In genomic region chr19:37654118-37654517, GRCh38 we compare ENCODE assay signal across 8 cellular contexts. TPM values are rescaled to one million over a fixed set of nuclear protein-coding genes. Genes with fewer than 3 reads are reported as not detected.
A peak's percentile ranks its signal among the peaks of the same experiment; 100 is the strongest.
DNase-seq lines count a peak whose midpoint lies in the region; ATAC-seq, FAIRE-seq and TF ChIP-seq lines count a peak whose summit lies in the region.

No MANE protein-coding gene starts in this region.

- H3K36me3 Mint-ChIP-seq in activated T-cell treated with anti-CD3 and anti-CD28 coated beads, Interleukin-2, amount 50 U/mL, for 4 hours (ENCODE audit: insufficient read depth) = peaks cover 13% of the 10 kb centered on the region
- H3K36me3 Mint-ChIP-seq in activated T-helper 17 cell treated with anti-CD3 and anti-CD28 coated beads, Interleukin-2, amount 50 U/mL, for 72 hours (ENCODE audit: low read depth) = peaks cover 34% of the 10 kb centered on the region

- DNase-seq in activated T-cell treated with anti-CD3 and anti-CD28 coated beads, Interleukin-2, amount 50 U/mL, for 4 hours = no peak
- no peak for DNase-seq in activated T-cell treated with anti-CD3 and anti-CD28 coated beads, Interleukin-2, amount 50 U/mL, for 48 hours
- no peak for DNase-seq in kidney
- no peak for DNase-seq in tibial nerve (ENCODE audit: low spot score in 2 of 2)
- DNase-seq in NCI-H446 (lab: John Stamatoyannopoulos, UW) = no peak
- DNase-seq in NCI-H1092 treated with DMSO at 0.1 percent for 48 hours (lab: John Stamatoyannopoulos, UW) = no peak

- H3K4me1 ChIP-seq in kidney (ENCODE audit: control insufficient read depth in 1 of 2, insufficient read depth in 1 of 2, low read depth in 1 of 2, low read length in 2 of 2) (peaks cover 2 to 4% of the 10 kb centered on the region in 2 donors), tibial nerve (peaks cover 0 to 31% (median 11%) of the 10 kb centered on the region in 4 donors)

- H3K4me1 Mint-ChIP-seq in activated T-cell treated with anti-CD3 and anti-CD28 coated beads, Interleukin-2, amount 50 U/mL, for 4 hours (ENCODE audit: low read depth) = peaks cover 33% of the 10 kb centered on the region
- H3K4me1 Mint-ChIP-seq in activated T-helper 17 cell treated with anti-CD3 and anti-CD28 coated beads, Interleukin-2, amount 50 U/mL, for 72 hours = peaks cover 24% of the 10 kb centered on the region

- peak overlapping the region; percentile 71 to 80 for H3K9ac ChIP-seq in kidney (ENCODE audit: low read length in 2 of 2)

- no peak for TF ChIP-seq CTCF in kidney (IDR thresholded peaks at IDR 0.05; ENCODE audit: borderline replicate concordance, extremely low read depth, insufficient read depth)
- no peak for TF ChIP-seq CTCF in tibial nerve (IDR thresholded peaks at IDR 0.05)

- no peak for TF ChIP-seq POLR2A in tibial nerve (IDR thresholded peaks at IDR 0.05)

- intact Hi-C loops in kidney (cut with DNase I) = no loop called here

- no peak for ATAC-seq in activated T-cell treated with anti-CD3 and anti-CD28 coated beads, Interleukin-2, amount 50 U/mL, for 4 hours
- no peak for ATAC-seq in activated T-helper 17 cell treated with anti-CD3 and anti-CD28 coated beads, Interleukin-2, amount 50 U/mL, for 72 hours (replicated peaks)
- no peak for ATAC-seq in GM18520 (IDR thresholded peaks at IDR 0.05; ENCODE audit: unreplicated experiment)

- peak overlapping the region; percentile 95 for H3K4me3 Mint-ChIP-seq in activated T-cell treated with anti-CD3 and anti-CD28 coated beads, Interleukin-2, amount 50 U/mL, for 4 hours
- peak overlapping the region; percentile 88 for H3K4me3 Mint-ChIP-seq in activated T-helper 17 cell treated with anti-CD3 and anti-CD28 coated beads, Interleukin-2, amount 50 U/mL, for 72 hours

- H3K27ac Mint-ChIP-seq in activated T-helper 17 cell treated with anti-CD3 and anti-CD28 coated beads, Interleukin-2, amount 50 U/mL, for 72 hours = peak overlapping the region; percentile 98

- H3K27me3 ChIP-seq in tibial nerve = no peaks in the 10 kb centered on the region

- no peaks in the 10 kb centered on the region for H3K9me3 ChIP-seq in kidney (ENCODE audit: control insufficient read depth in 1 of 2, low read length in 2 of 2)
- peaks cover 0 to 10% (median 3%) of the 10 kb centered on the region in 4 donors for H3K9me3 ChIP-seq in tibial nerve

- no peak for TF ChIP-seq EP300 in tibial nerve (IDR thresholded peaks at IDR 0.05)

- peaks cover 4% of the 10 kb centered on the region for H3K9me3 Mint-ChIP-seq in activated T-cell treated with anti-CD3 and anti-CD28 coated beads, Interleukin-2, amount 50 U/mL, for 4 hours
- peaks cover 4% of the 10 kb centered on the region for H3K9me3 Mint-ChIP-seq in activated T-helper 17 cell treated with anti-CD3 and anti-CD28 coated beads, Interleukin-2, amount 50 U/mL, for 72 hours

- H3K36me3 ChIP-seq in kidney (ENCODE audit: control insufficient read depth in 1 of 2, insufficient read depth in 2 of 2, low read length in 2 of 2) (no peaks in the 10 kb centered on the region), tibial nerve (peaks cover 0 to 22% (median 0%) of the 10 kb centered on the region in 3 donors)

- FAIRE-seq in kidney (lab: Jason Lieb, UNC) = no peak

- WGBS in tibial nerve, 2 donors = 2 to 3% methylated on average over 5 of the region's 5 CpGs

- no peak overlapping the region for H3K27ac ChIP-seq in kidney (ENCODE audit: low read depth in 2 of 2, low read length in 2 of 2)
- H3K27ac ChIP-seq in tibial nerve = peak overlapping the region in 3 of 4 donors; percentile 81 to 88 (median 82)

- no peaks in the 10 kb centered on the region for H3K27me3 Mint-ChIP-seq in activated T-cell treated with anti-CD3 and anti-CD28 coated beads, Interleukin-2, amount 50 U/mL, for 4 hours (ENCODE audit: low read depth)
- H3K27me3 Mint-ChIP-seq in activated T-helper 17 cell treated with anti-CD3 and anti-CD28 coated beads, Interleukin-2, amount 50 U/mL, for 72 hours = no peaks in the 10 kb centered on the region

- H3K4me3 ChIP-seq in kidney (ENCODE audit: low read length in 2 of 2) (peak overlapping the region; percentile 91 to 93), tibial nerve (peak overlapping the region; percentile 47 to 94 (median 82))

RNA-seq across cellular contexts. Expression of gene ZFP30, which starts 1.1 kb away (rescaled TPM):
- total RNA-seq in activated T-cell treated with anti-CD3 and anti-CD28 coated beads, Interleukin-2, amount 50 U/mL, for 4 hours = 1 to 10 TPM; 4.1 to 4.2 (median 4.1) TPM
- total RNA-seq in activated T-helper 17 cell treated with anti-CD3 and anti-CD28 coated beads, Interleukin-2, amount 50 U/mL, for 72 hours = 10 to 100 TPM in 1 of 2 donors, 1 to 10 TPM in 1; 5.1 to 14.5 TPM
- 15.5 TPM for total RNA-seq in kidney
- 3.0 TPM for polyA plus RNA-seq in kidney (ENCODE audit: insufficient read depth, low read depth, low replicate concordance)
- total RNA-seq in tibial nerve = 10 to 100 TPM; 10.2 to 40.6 (median 16.9) TPM

RNA-seq across cellular contexts. Expression of gene ZNF540, which starts 59.4 kb away (rescaled TPM):
- total RNA-seq in activated T-cell treated with anti-CD3 and anti-CD28 coated beads, Interleukin-2, amount 50 U/mL, for 4 hours = 1 to 10 TPM in 1 of 3 donors, under 1 TPM in 2; 0.45 to 1.0 (median 0.53) TPM
- 1 to 10 TPM in 1 of 2 donors, under 1 TPM in 1; 0.58 to 2.1 TPM for total RNA-seq in activated T-helper 17 cell treated with anti-CD3 and anti-CD28 coated beads, Interleukin-2, amount 50 U/mL, for 72 hours
- total RNA-seq in kidney (8.4 TPM), tibial nerve (10 to 100 TPM in 1 of 4 donors, 1 to 10 TPM in 3; 4.2 to 10.5 (median 6.5) TPM)
- polyA plus RNA-seq in kidney (ENCODE audit: insufficient read depth, low read depth, low replicate concordance) = 5.4 TPM

RNA-seq across cellular contexts. Expression of gene ZNF571, which starts 59.5 kb away (rescaled TPM):
- total RNA-seq in activated T-cell treated with anti-CD3 and anti-CD28 coated beads, Interleukin-2, amount 50 U/mL, for 4 hours = 1 to 10 TPM; 1.1 to 1.3 (median 1.3) TPM
- total RNA-seq in activated T-helper 17 cell treated with anti-CD3 and anti-CD28 coated beads, Interleukin-2, amount 50 U/mL, for 72 hours = 1 to 10 TPM; 2.5 to 3.3 TPM
- total RNA-seq in kidney (8.1 TPM), tibial nerve (10 to 100 TPM in 1 of 4 donors, 1 to 10 TPM in 3; 3.9 to 11.2 (median 7.3) TPM)
- polyA plus RNA-seq in kidney (ENCODE audit: insufficient read depth, low read depth, low replicate concordance) = 4.0 TPM

Comparison
In these comparisons a context has a peak if more than half of its experiments do, and no peak if none do; other contexts are left out.
1. H3K27ac ChIP-seq: peak in tibial nerve (3 of 4); none in kidney (0 of 2).